In the genomic region with DNA sequence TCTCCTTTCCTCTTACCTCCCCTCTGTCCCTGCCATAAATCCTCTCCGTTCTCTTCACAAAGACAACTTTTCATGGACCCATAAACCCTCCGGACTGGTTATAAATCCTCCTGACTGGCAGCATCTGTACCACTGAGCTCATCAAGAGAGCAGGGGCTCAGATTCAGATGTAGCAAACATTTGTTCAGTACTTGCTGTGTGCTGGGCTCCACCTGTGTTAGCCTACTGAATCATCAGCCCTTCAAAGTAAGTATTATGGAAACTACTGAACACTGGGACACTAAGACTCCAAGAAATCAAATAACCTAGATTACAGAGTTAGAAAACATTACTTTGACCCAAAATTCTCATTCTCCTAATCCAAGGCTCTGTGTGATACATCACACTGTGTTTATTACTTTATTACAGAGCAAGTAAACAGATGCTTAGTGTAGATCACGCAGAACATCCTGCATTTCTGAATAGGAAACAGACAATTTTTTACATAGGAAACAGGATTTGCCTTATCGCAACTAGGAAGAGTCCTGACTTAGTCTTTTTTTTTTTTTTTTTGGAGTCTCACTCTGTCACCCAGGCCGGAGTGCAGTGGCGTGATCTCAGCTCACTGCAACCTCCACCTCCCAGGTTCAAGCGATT, we compare ENCODE assay signal across 1 cellular context.
TF ChIP-seq lines count a peak whose summit lies in the region.

No MANE protein-coding gene starts in this region.

TF ChIP-seq in HepG2, 621 proteins besides CTCF, POLR2A, EP300 and RAD21 (continued from another document):
- TF ChIP-seq, protein P1, sequence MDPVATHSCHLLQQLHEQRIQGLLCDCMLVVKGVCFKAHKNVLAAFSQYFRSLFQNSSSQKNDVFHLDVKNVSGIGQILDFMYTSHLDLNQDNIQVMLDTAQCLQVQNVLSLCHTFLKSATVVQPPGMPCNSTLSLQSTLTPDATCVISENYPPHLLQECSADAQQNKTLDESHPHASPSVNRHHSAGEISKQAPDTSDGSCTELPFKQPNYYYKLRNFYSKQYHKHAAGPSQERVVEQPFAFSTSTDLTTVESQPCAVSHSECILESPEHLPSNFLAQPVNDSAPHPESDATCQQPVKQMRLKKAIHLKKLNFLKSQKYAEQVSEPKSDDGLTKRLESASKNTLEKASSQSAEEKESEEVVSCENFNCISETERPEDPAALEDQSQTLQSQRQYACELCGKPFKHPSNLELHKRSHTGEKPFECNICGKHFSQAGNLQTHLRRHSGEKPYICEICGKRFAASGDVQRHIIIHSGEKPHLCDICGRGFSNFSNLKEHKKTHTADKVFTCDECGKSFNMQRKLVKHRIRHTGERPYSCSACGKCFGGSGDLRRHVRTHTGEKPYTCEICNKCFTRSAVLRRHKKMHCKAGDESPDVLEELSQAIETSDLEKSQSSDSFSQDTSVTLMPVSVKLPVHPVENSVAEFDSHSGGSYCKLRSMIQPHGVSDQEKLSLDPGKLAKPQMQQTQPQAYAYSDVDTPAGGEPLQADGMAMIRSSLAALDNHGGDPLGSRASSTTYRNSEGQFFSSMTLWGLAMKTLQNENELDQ (CRISPR knock-in tag; IDR thresholded peaks at IDR 0.05; ENCODE audit: borderline replicate concordance), result no peak
- TF ChIP-seq, protein P2, sequence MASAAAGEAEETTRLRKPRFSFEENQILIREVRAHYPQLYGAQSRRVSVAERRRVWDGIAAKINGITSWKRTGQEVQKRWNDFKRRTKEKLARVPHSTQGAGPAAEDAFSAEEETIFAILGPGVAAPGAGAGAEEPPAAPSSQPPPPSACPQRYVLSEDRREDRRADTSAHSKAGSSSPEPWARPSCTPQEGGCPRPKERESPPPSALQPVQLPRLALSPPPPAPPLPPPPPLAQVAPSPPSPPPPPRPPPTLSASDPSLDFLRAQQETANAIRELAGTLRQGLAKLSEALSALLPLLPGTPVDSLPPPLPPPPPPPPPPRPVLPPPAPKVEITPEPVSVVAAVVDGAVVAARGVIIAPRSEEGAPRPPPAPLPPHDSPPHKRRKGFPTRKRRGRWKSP (CRISPR knock-in tag; IDR thresholded peaks at IDR 0.05), result no peak
- TF ChIP-seq KLF12 (CRISPR knock-in tag; IDR thresholded peaks at IDR 0.05; ENCODE audit: borderline replicate concordance), result no peak
- TF ChIP-seq FOXO1 (CRISPR knock-in tag; IDR thresholded peaks at IDR 0.05), result no peak
- TF ChIP-seq, protein P3, sequence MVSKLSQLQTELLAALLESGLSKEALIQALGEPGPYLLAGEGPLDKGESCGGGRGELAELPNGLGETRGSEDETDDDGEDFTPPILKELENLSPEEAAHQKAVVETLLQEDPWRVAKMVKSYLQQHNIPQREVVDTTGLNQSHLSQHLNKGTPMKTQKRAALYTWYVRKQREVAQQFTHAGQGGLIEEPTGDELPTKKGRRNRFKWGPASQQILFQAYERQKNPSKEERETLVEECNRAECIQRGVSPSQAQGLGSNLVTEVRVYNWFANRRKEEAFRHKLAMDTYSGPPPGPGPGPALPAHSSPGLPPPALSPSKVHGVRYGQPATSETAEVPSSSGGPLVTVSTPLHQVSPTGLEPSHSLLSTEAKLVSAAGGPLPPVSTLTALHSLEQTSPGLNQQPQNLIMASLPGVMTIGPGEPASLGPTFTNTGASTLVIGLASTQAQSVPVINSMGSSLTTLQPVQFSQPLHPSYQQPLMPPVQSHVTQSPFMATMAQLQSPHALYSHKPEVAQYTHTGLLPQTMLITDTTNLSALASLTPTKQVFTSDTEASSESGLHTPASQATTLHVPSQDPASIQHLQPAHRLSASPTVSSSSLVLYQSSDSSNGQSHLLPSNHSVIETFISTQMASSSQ (IDR thresholded peaks at IDR 0.05; ENCODE audit: low read depth), result no peak
- TF ChIP-seq, protein P3 (CRISPR knock-in tag; IDR thresholded peaks at IDR 0.05; ENCODE audit: borderline replicate concordance), result no peak
- TF ChIP-seq, protein P4, sequence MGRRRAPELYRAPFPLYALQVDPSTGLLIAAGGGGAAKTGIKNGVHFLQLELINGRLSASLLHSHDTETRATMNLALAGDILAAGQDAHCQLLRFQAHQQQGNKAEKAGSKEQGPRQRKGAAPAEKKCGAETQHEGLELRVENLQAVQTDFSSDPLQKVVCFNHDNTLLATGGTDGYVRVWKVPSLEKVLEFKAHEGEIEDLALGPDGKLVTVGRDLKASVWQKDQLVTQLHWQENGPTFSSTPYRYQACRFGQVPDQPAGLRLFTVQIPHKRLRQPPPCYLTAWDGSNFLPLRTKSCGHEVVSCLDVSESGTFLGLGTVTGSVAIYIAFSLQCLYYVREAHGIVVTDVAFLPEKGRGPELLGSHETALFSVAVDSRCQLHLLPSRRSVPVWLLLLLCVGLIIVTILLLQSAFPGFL (CRISPR knock-in tag; IDR thresholded peaks at IDR 0.05), result no peak
- no peak for TF ChIP-seq FOSL1 (CRISPR knock-in tag; IDR thresholded peaks at IDR 0.05; ENCODE audit: borderline replicate concordance)
- TF ChIP-seq, protein P5, sequence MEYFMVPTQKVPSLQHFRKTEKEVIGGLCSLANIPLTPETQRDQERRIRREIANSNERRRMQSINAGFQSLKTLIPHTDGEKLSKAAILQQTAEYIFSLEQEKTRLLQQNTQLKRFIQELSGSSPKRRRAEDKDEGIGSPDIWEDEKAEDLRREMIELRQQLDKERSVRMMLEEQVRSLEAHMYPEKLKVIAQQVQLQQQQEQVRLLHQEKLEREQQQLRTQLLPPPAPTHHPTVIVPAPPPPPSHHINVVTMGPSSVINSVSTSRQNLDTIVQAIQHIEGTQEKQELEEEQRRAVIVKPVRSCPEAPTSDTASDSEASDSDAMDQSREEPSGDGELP (IDR thresholded peaks at IDR 0.05; ENCODE audit: borderline replicate concordance, low read depth), result no peak
- no peak for TF ChIP-seq ZNF772 (CRISPR knock-in tag; IDR thresholded peaks at IDR 0.05)
- no peak for TF ChIP-seq STAG1 (CRISPR knock-in tag; IDR thresholded peaks at IDR 0.05)
- TF ChIP-seq REPIN1 (CRISPR knock-in tag; IDR thresholded peaks at IDR 0.05; ENCODE audit: borderline replicate concordance, low read depth), result no peak
- TF ChIP-seq FOXK1 (CRISPR knock-in tag; IDR thresholded peaks at IDR 0.05; ENCODE audit: borderline replicate concordance, low read depth), result no peak
